Comparison of ENCODE assay signal across 9 cellular contexts in the genomic region with DNA sequence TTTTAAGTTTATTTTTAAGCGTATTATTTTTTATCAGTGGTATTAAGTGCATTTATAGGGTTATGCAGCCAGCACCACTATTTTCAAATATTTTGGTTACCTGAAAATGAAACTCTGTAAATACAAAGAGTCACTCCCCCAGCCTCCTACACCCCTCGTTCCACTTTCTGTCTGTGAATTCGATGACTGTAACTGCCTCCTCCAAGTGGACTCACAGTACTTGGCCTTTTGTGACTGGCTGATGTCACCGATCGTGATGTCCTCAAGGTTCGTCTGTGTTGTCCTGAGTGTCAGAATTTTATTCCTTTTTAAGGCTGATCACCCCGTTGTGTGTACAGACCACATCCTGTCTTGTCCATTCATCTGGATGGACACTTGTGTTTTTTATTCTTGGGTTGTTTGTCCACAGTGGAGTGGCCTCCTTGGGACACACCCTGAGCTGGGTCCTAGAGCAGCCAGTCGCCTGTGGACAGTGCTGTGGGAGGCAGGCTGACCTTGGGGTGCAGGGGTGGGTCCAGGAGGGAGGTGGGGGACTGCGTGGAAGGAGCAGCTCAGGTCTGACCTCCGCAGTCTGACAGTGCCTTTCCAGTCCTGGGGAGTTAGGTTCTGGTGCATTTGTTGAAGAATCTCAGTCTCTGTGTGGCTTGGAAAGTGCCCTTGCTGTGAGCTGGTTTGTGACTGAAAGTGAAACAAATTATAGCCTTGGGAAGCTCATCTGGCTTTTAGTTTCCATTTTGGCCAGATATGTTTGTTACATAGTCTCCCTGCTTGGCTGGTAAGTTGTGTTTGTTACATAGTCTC. TPM values are rescaled to one million over a fixed set of nuclear protein-coding genes. Genes with fewer than 3 reads are reported as not detected.
DNase-seq lines count a peak whose midpoint lies in the region; ATAC-seq and TF ChIP-seq lines count a peak whose summit lies in the region.
"Had no signal": no experiment of that assay in that cellular context is flagged by ENCODE, and none has a peak within 500 bp of the region (broad histone marks: within the 10 kb centered on the region; RNA-seq: fewer than 3 reads in every experiment).

No MANE protein-coding gene starts in this region.

- peak; percentile 51 for DNase-seq in cardiac septum (ENCODE audit: low spot score)
- no peak for DNase-seq in left cardiac atrium
- no peak for DNase-seq in activated naive CD8-positive, alpha-beta T cell treated with anti-CD3 and anti-CD28 coated beads, Interleukin-2, amount 10 ng/mL, durations not matched to agents 7 days and 5 days
- DNase-seq in upper lobe of left lung: no peak
- no peak for DNase-seq in mesothelial cell of epicardium (ENCODE audit: low spot score in 2 of 2, unreplicated experiment in 2 of 2)
- no peak for DNase-seq in NCI-H526 treated with DMSO at 0.1 percent for 48 hours (lab: John Stamatoyannopoulos, UW)
- no peak for DNase-seq in globus pallidus (ENCODE audit: low spot score)

- peaks cover 0 to 12% (median 5%) of the 10 kb centered on the region in 4 donors for H3K4me1 ChIP-seq in upper lobe of left lung

- intact Hi-C loops in cardiac septum (cut with DNase I) (no loop called here), left cardiac atrium (cut with DNase I) (no loop called here)

- no peak for TF ChIP-seq CTCF in upper lobe of left lung (IDR thresholded peaks at IDR 0.05)
- TF ChIP-seq CTCF in mesothelial cell of epicardium (IDR thresholded peaks at IDR 0.05; ENCODE audit: unreplicated experiment): no peak

- peak overlapping the region; percentile 58 for H3K4me3 Mint-ChIP-seq in activated naive CD8-positive, alpha-beta T cell treated with anti-CD3 and anti-CD28 coated beads, Interleukin-2, amount 10 ng/mL, durations not matched to agents 7 days and 5 days
- no peak overlapping the region for H3K4me3 Mint-ChIP-seq in mesothelial cell of epicardium

- TF ChIP-seq POLR2A in upper lobe of left lung (IDR thresholded peaks at IDR 0.05): no peak

- H3K4me3 ChIP-seq in upper lobe of left lung: no peak overlapping the region

- WGBS in upper lobe of left lung, 2 donors: 69 to 74% methylated on average over 10 of the region's 10 CpGs

- H3K36me3 Mint-ChIP-seq in activated naive CD8-positive, alpha-beta T cell treated with anti-CD3 and anti-CD28 coated beads, Interleukin-2, amount 10 ng/mL, durations not matched to agents 7 days and 5 days: peaks cover 31% of the 10 kb centered on the region
- H3K36me3 Mint-ChIP-seq in mesothelial cell of epicardium: peaks cover 38% of the 10 kb centered on the region

- no peaks in the 10 kb centered on the region for H3K9me3 ChIP-seq in upper lobe of left lung

- no peaks in the 10 kb centered on the region for H3K27me3 Mint-ChIP-seq in activated naive CD8-positive, alpha-beta T cell treated with anti-CD3 and anti-CD28 coated beads, Interleukin-2, amount 10 ng/mL, durations not matched to agents 7 days and 5 days
- no peaks in the 10 kb centered on the region for H3K27me3 Mint-ChIP-seq in mesothelial cell of epicardium (ENCODE audit: low read depth)

- peak overlapping the region; percentile 83 for H3K27ac Mint-ChIP-seq in activated naive CD8-positive, alpha-beta T cell treated with anti-CD3 and anti-CD28 coated beads, Interleukin-2, amount 10 ng/mL, durations not matched to agents 7 days and 5 days
- no peak overlapping the region for H3K27ac Mint-ChIP-seq in mesothelial cell of epicardium

- H3K27me3 ChIP-seq in upper lobe of left lung: no peaks in the 10 kb centered on the region

- no peak for ATAC-seq in left cardiac atrium
- peak; percentile 82 for ATAC-seq in HG03025 (IDR thresholded peaks at IDR 0.05; ENCODE audit: low FRiP score, unreplicated experiment)
- ATAC-seq in activated naive CD8-positive, alpha-beta T cell treated with anti-CD3 and anti-CD28 coated beads, Interleukin-2, amount 10 ng/mL, durations not matched to agents 7 days and 5 days (ENCODE audit: low read depth): peak; percentile 90
- ATAC-seq in upper lobe of left lung (ENCODE audit: low FRiP score in 2 of 2): peak; percentile 29 to 47
- ATAC-seq: SK-N-SH treated with all-trans-retinoic acid at 6 μM for 48 hours had no signal

- peaks cover 27% of the 10 kb centered on the region for H3K4me1 Mint-ChIP-seq in activated naive CD8-positive, alpha-beta T cell treated with anti-CD3 and anti-CD28 coated beads, Interleukin-2, amount 10 ng/mL, durations not matched to agents 7 days and 5 days
- peaks cover 13% of the 10 kb centered on the region for H3K4me1 Mint-ChIP-seq in mesothelial cell of epicardium

- H3K27ac ChIP-seq in upper lobe of left lung: peak overlapping the region; percentile 6 to 65 (median 51)

- POLR2A ChIA-PET in activated naive CD8-positive, alpha-beta T cell treated with anti-CD3 and anti-CD28 coated beads, Interleukin-2, amount 10 ng/mL, durations not matched to agents 7 days and 5 days (lab: Charles Lee): interaction anchor here (1.2 to 1.9 kb wide), 2 partner anchors 10 to 27 kb away, joined by 3 to 12 read pairs; no protein-coding TSS in a partner anchor

- peaks cover 8 to 88% (median 45%) of the 10 kb centered on the region in 4 donors for H3K36me3 ChIP-seq in upper lobe of left lung

- H3K9me3 Mint-ChIP-seq in activated naive CD8-positive, alpha-beta T cell treated with anti-CD3 and anti-CD28 coated beads, Interleukin-2, amount 10 ng/mL, durations not matched to agents 7 days and 5 days: no peaks in the 10 kb centered on the region
- no peaks in the 10 kb centered on the region for H3K9me3 Mint-ChIP-seq in mesothelial cell of epicardium

- TF ChIP-seq EP300 in upper lobe of left lung (IDR thresholded peaks at IDR 0.05): no peak

RNA-seq across cellular contexts. Expression of a gene that starts 6.9 kb away (rescaled TPM):
- total RNA-seq in cardiac septum (21.6 TPM), left cardiac atrium (10 to 100 TPM; 18.8 to 23.2 TPM), upper lobe of left lung (100 to 1,000 TPM in 1 of 6 donors, 10 to 100 TPM in 5; 21.0 to 155 (median 40.8) TPM), mesothelial cell of epicardium (86.0 to 91.1 TPM (median 90.5 TPM) in 3 replicates)
- 10 to 100 TPM; 53.7 to 56.6 TPM for total RNA-seq in activated naive CD8-positive, alpha-beta T cell treated with anti-CD3 and anti-CD28 coated beads, Interleukin-2, amount 10 ng/mL, durations not matched to agents 7 days and 5 days

RNA-seq across cellular contexts. Expression of a gene that starts 21.8 kb away (rescaled TPM):
- total RNA-seq in cardiac septum: 2.9 TPM
- 1 to 10 TPM; 2.9 TPM for total RNA-seq in left cardiac atrium
- total RNA-seq in activated naive CD8-positive, alpha-beta T cell treated with anti-CD3 and anti-CD28 coated beads, Interleukin-2, amount 10 ng/mL, durations not matched to agents 7 days and 5 days: 1 to 10 TPM; 7.2 to 9.9 TPM
- 10 to 100 TPM in 3 of 6 donors, 1 to 10 TPM in 3; 4.7 to 24.1 (median 10.3) TPM for total RNA-seq in upper lobe of left lung
- total RNA-seq in mesothelial cell of epicardium: 7.5 to 9.5 TPM (median 8.0 TPM) in 3 replicates

RNA-seq across cellular contexts. Expression of a gene that starts 23.6 kb away (rescaled TPM):
- total RNA-seq in cardiac septum: not detected
- not detected for total RNA-seq in left cardiac atrium
- not detected for total RNA-seq in activated naive CD8-positive, alpha-beta T cell treated with anti-CD3 and anti-CD28 coated beads, Interleukin-2, amount 10 ng/mL, durations not matched to agents 7 days and 5 days
- total RNA-seq in upper lobe of left lung: under 1 TPM in 1 of 6 donors, not detected in 5; 0.20 TPM
- 0.50 to 0.69 TPM (median 0.55 TPM) in 3 replicates for total RNA-seq in mesothelial cell of epicardium

RNA-seq across cellular contexts. Expression of a gene that starts 27.7 kb away (rescaled TPM):
- total RNA-seq in cardiac septum (152 TPM), left cardiac atrium (100 to 1,000 TPM; 106 to 135 TPM), upper lobe of left lung (10 to 100 TPM; 32.5 to 69.6 (median 53.2) TPM), mesothelial cell of epicardium (69.8 to 74.9 TPM (median 70.0 TPM) in 3 replicates)
- total RNA-seq in activated naive CD8-positive, alpha-beta T cell treated with anti-CD3 and anti-CD28 coated beads, Interleukin-2, amount 10 ng/mL, durations not matched to agents 7 days and 5 days: 10 to 100 TPM; 33.5 to 36.1 TPM

RNA-seq across cellular contexts. Expression of a gene that starts 43.0 kb away (rescaled TPM):
- total RNA-seq in cardiac septum (6.1 TPM), left cardiac atrium (10 to 100 TPM; 16.2 to 19.8 TPM), upper lobe of left lung (10 to 100 TPM; 15.4 to 37.5 (median 26.0) TPM), mesothelial cell of epicardium (38.0 to 42.6 TPM (median 41.3 TPM) in 3 replicates)
- 10 to 100 TPM; 15.4 to 17.3 TPM for total RNA-seq in activated naive CD8-positive, alpha-beta T cell treated with anti-CD3 and anti-CD28 coated beads, Interleukin-2, amount 10 ng/mL, durations not matched to agents 7 days and 5 days

Comparison
In these comparisons a context has a peak if more than half of its experiments do, and no peak if none do; other contexts are left out.
1. ATAC-seq: peak in HG03025 (single experiment), activated naive CD8-positive, alpha-beta T cell treated with anti-CD3 and anti-CD28 coated beads, Interleukin-2, amount 10 ng/mL, durations not matched to agents 7 days and 5 days (single experiment) and upper lobe of left lung (2 of 2); none in left cardiac atrium (0 of 2).